In genomic region chr13:29509999-29510586, GRCh38 we compare ENCODE assay signal across 1 cellular context.
TF ChIP-seq lines count a peak whose summit lies in the region.

No MANE protein-coding gene starts in this region.

TF ChIP-seq in WTC11, 78 proteins besides CTCF, POLR2A, EP300 and RAD21 (continued from another document):
- no peak for TF ChIP-seq ZMAT4 (CRISPR knock-in tag; IDR thresholded peaks at IDR 0.05)
